In the genomic region with DNA sequence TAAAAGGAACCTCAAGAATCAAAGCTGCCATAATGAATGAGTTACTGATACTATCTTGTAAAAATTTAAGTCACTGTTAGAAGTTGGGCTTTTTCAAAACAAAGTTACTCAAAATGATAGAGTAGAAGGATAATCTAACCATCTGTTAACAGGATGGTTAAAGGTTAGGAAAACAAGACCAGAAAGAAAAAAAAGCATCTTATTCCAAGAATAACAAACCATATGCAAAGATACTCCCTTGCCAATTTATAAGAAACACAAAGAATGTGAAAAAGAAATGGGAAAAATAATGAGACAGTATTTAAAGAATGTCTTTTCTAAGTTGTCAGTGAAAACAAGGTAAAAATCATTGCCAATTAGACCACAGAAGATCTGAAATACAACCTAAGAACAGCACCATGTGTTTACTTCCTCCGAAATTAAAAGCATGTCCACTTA, we compare ENCODE assay signal across 23 cellular contexts. TPM values are rescaled to one million over a fixed set of nuclear protein-coding genes. Genes with fewer than 3 reads are reported as not detected.
A peak's percentile ranks its signal among the peaks of the same experiment; 100 is the strongest.
DNase-seq lines count a peak whose midpoint lies in the region; ATAC-seq, FAIRE-seq and TF ChIP-seq lines count a peak whose summit lies in the region.
"Had no signal": no experiment of that assay in that cellular context is flagged by ENCODE, and none has a peak within 500 bp of the region (broad histone marks: within the 10 kb centered on the region; RNA-seq: fewer than 3 reads in every experiment).

No MANE protein-coding gene starts in this region.

- RAD21 ChIA-PET in GM12878 (lab: Charles Lee; ENCODE audit: unreplicated experiment), result no interaction called here

- SMC1A ChIA-PET in GM12878 (lab: Charles Lee; ENCODE audit: uncharacterized antibody, unreplicated experiment), result interaction anchor here (0.6 to 1.7 kb wide), 5 partner anchors 9 to 410 kb away, joined by 3 to 7 read pairs (median 4); no protein-coding TSS in a partner anchor

- H2AFZ ChIP-seq in Karpas-422 (ENCODE audit: low read length), result no peak overlapping the region
- H2AFZ ChIP-seq in GM12878 (ENCODE audit: control insufficient read depth, low read depth, low read length), result no peak overlapping the region

- no peak for TF ChIP-seq CTCF in GM12878 (IDR thresholded peaks at IDR 0.05 in 2 of 3, conservative IDR thresholded peaks at IDR 0.05 in 1 of 3; ENCODE audit: control insufficient read depth in 2 of 3, extremely low read depth in 1 of 3, insufficient read depth in 1 of 3, low read depth in 3 of 3, low read length in 3 of 3)
- no peak for TF ChIP-seq CTCF in mesothelial cell of epicardium (IDR thresholded peaks at IDR 0.05; ENCODE audit: unreplicated experiment)

- peaks cover 5% of the 10 kb centered on the region; the same call in 1 of the 2 replicates for H3K36me3 ChIP-seq in Karpas-422 (ENCODE audit: insufficient read depth, low read length)
- peaks cover 0 to 10% of the 10 kb centered on the region in 2 experiments; a peak in 1 of 4 replicates for H3K36me3 ChIP-seq in GM12878 (ENCODE audit: control insufficient read depth in 2 of 2, insufficient read depth in 2 of 2, low read length in 1 of 2)
- H3K36me3 ChIP-seq: ovary, uterus had no signal

- no peaks in the 10 kb centered on the region for H4K20me1 ChIP-seq in Karpas-422 (ENCODE audit: insufficient read depth, low read depth, low read length)
- no peaks in the 10 kb centered on the region; the same call in 1 of the 2 replicates for H4K20me1 ChIP-seq in GM12878 (ENCODE audit: control insufficient read depth, insufficient read depth)

- no peaks in the 10 kb centered on the region for H3K27me3 Mint-ChIP-seq in mesothelial cell of epicardium (ENCODE audit: low read depth)

- peak overlapping the region; percentile 3 for H3K4me3 Mint-ChIP-seq in mesothelial cell of epicardium
- H3K4me3 Mint-ChIP-seq: HFFc6 had no signal

- no peak for TF ChIP-seq EP300 in GM12878 (IDR thresholded peaks at IDR 0.05; ENCODE audit: borderline replicate concordance in 1 of 2, control insufficient read depth in 1 of 2, low read depth in 2 of 2, low read length in 2 of 2)

- H3K9ac ChIP-seq in Karpas-422 (ENCODE audit: low read length), result no peak overlapping the region
- no peak overlapping the region for H3K9ac ChIP-seq in GM12878 (ENCODE audit: control insufficient read depth, insufficient read depth, low read length)

- H3K79me2 ChIP-seq in Karpas-422 (ENCODE audit: low read length) (peaks cover 95% of the 10 kb centered on the region), GM12878 (ENCODE audit: control insufficient read depth, insufficient read depth, low read length) (peaks cover 26% of the 10 kb centered on the region)

- H3K4me1 ChIP-seq in Karpas-422 (ENCODE audit: low read length), result peaks cover 60% of the 10 kb centered on the region
- H3K4me1 ChIP-seq in GM12878 (ENCODE audit: control insufficient read depth, insufficient read depth, low read length), result peaks cover 10% of the 10 kb centered on the region; the same call in 1 of the 2 replicates
- H3K4me1 ChIP-seq: uterus had no signal

- FAIRE-seq in GM12878 (lab: Jason Lieb, UNC), result no peak

- no peaks in the 10 kb centered on the region for H3K9me2 ChIP-seq in Karpas-422 (replicated peaks; ENCODE audit: insufficient read depth, low read length)

- no peaks in the 10 kb centered on the region for H3K9me3 Mint-ChIP-seq in mesothelial cell of epicardium
- H3K9me3 Mint-ChIP-seq: HFFc6 had no signal

- H3K27ac ChIP-seq in Karpas-422 (ENCODE audit: low read length), result peak overlapping the region; percentile 64
- no peak overlapping the region; the same call in 1 of the 2 replicates for H3K27ac ChIP-seq in GM12878 (ENCODE audit: control insufficient read depth, insufficient read depth)
- H3K27ac ChIP-seq: epithelial cell of prostate, ovary, uterus had no signal

- no peak for TF ChIP-seq RAD21 in GM12878 (IDR thresholded peaks at IDR 0.05; ENCODE audit: insufficient read depth, low read depth, low read length)

- peak overlapping the region; percentile 71 for H3K27ac Mint-ChIP-seq in mesothelial cell of epicardium
- H3K27ac Mint-ChIP-seq: HFFc6 had no signal

- no peaks in the 10 kb centered on the region for H3K27me3 ChIP-seq in Karpas-422 (ENCODE audit: low read length)
- H3K27me3 ChIP-seq in GM12878 (replicated peaks in 1 of 2; ENCODE audit: control insufficient read depth in 2 of 2, insufficient read depth in 2 of 2, low read length in 1 of 2), result no peaks in the 10 kb centered on the region
- H3K27me3 ChIP-seq: ovary, uterus had no signal

- no TSS peak for BruUV-seq in GM12878 (replicated peaks; lab: Mats Ljungman, UMichigan)

- 45% methylated on average over 1 of the region's 1 CpG for WGBS in GM12878 (ENCODE audit: insufficient coverage, insufficient replicate concordance, low lambda C conversion rate, missing lambda C conversion rate)

- CTCF ChIA-PET in GM12878 (lab: Yijun Ruan, JAX), result interaction anchor here (1.2 to 1.3 kb wide), 3 partner anchors 7 to 17 kb away, joined by 3 to 4 read pairs (median 3); no protein-coding TSS in a partner anchor

- ATAC-seq in GM12878, result no peak
- ATAC-seq in HG03457 (IDR thresholded peaks at IDR 0.05; ENCODE audit: unreplicated experiment), result no peak
- ATAC-seq in GM19395 (IDR thresholded peaks at IDR 0.05; ENCODE audit: unreplicated experiment), result no peak
- ATAC-seq: sciatic nerve had no signal

- in situ Hi-C loops in Caki2 (cut with HindIII; ENCODE audit: low pct_unique_long_range_greater_than_20kb, low sequenced_read_pairs) (no loop called here), GM12878 (cut with MboI) (no loop called here)

- H3K4me3 ChIP-seq in Karpas-422 (ENCODE audit: low read length) (no peak overlapping the region), GM12878 (no peak overlapping the region)
- H3K4me3 ChIP-seq: ovary, uterus had no signal

- no peak for TF ChIP-seq POLR2A in GM12878 (IDR thresholded peaks at IDR 0.05; ENCODE audit: low read depth, low read length)

- no peaks in the 10 kb centered on the region for H3K9me3 ChIP-seq in Karpas-422 (ENCODE audit: low read length)
- H3K9me3 ChIP-seq in GM12878 (replicated peaks; ENCODE audit: control insufficient read depth, insufficient read depth, low read length), result no peaks in the 10 kb centered on the region
- H3K9me3 ChIP-seq: ovary, uterus had no signal

- peak overlapping the region; percentile 39 for H3K4me2 ChIP-seq in Karpas-422 (ENCODE audit: low read depth, low read length, poor library complexity, severe bottlenecking)
- peak overlapping the region; percentile 35 for H3K4me2 ChIP-seq in GM12878 (ENCODE audit: control insufficient read depth, insufficient read depth)

- H3K4me1 Mint-ChIP-seq in mesothelial cell of epicardium, result peaks cover 64% of the 10 kb centered on the region

- intact Hi-C loops in GM12878 (cut with micrococcal nuclease; ENCODE audit: unreplicated experiment), result loop anchor here (5.0 kb wide), 1 partner anchor 40 kb away; no protein-coding TSS in a partner anchor

- POLR2A ChIA-PET in GM12878 (lab: Charles Lee), result interaction anchor here (0.5 kb wide), 1 partner anchor 94 kb away, joined by 4 read pairs; no protein-coding TSS in a partner anchor

- no peaks in the 10 kb centered on the region for H3K36me3 Mint-ChIP-seq in mesothelial cell of epicardium

- DNase-seq in Caki2 (ENCODE audit: low read depth) (peak; percentile 31), Karpas-422 (no peak), GM12878 (ENCODE audit: low read depth, low spot score) (no peak), mesothelial cell of epicardium (ENCODE audit: low spot score in 2 of 2, unreplicated experiment in 2 of 2) (no peak), cerebellar nuclear complex (lab: John Stamatoyannopoulos, UW) (no peak)
- DNase-seq in stimulated activated CD4-positive, alpha-beta T cell treated with anti-CD3 and anti-CD28 coated beads, Interleukin-4, amount 100 ng/mL, for 4 hours, result no peak
- DNase-seq: activated CD4-positive, alpha-beta T cell treated with anti-CD3 and anti-CD28 coated beads, Interleukin-2, amount 50 U/mL, for 1 hour; activated naive CD4-positive, alpha-beta T cell treated with Interleukin-2 at 50 U/mL for 16 hours; AML-193; aorta; cortex of kidney; GDM1; HFFc6; NCI-H1436; NCI-H2171 treated with DMSO at 0.1 percent for 48 hours; NCI-H774; ovary; stimulated activated CD4-positive, alpha-beta T cell treated with anti-CD3 and anti-CD28 coated beads, Interleukin-2, amount 100 ng/mL, for 48 hours; uterus had no signal

TF ChIP-seq in GM12878, 131 proteins besides CTCF, POLR2A, EP300 and RAD21:
- TF ChIP-seq, protein P1, sequence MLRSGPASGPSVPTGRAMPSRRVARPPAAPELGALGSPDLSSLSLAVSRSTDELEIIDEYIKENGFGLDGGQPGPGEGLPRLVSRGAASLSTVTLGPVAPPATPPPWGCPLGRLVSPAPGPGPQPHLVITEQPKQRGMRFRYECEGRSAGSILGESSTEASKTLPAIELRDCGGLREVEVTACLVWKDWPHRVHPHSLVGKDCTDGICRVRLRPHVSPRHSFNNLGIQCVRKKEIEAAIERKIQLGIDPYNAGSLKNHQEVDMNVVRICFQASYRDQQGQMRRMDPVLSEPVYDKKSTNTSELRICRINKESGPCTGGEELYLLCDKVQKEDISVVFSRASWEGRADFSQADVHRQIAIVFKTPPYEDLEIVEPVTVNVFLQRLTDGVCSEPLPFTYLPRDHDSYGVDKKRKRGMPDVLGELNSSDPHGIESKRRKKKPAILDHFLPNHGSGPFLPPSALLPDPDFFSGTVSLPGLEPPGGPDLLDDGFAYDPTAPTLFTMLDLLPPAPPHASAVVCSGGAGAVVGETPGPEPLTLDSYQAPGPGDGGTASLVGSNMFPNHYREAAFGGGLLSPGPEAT (IDR thresholded peaks at IDR 0.05; ENCODE audit: low read depth), result no peak
- TF ChIP-seq NFXL1 (IDR thresholded peaks at IDR 0.05; ENCODE audit: borderline replicate concordance), result no peak

RNA-seq across cellular contexts. Expression of gene STRBP, which starts 51.2 kb away (rescaled TPM):
- 11.6 and 18.1 TPM in 2 replicates for total RNA-seq in Caki2 (2014; rRNA removed; shearing (Covaris generic); ENCODE audit: low replicate concordance)
- total RNA-seq in Karpas-422 (2014; rRNA removed; shearing (Covaris generic); ENCODE audit: low replicate concordance), result 129 and 137 TPM in 2 replicates
- 96.6 and 97.9 TPM in 2 replicates for total RNA-seq in GM12878 (2013; cell fraction: nucleolus; rRNA removed)
- 60.5 and 67.8 TPM in 2 replicates for total RNA-seq in GM12878 (2014; rRNA removed)
- total RNA-seq in GM12878 (2014; rRNA removed; fragmentation: Illumina TruSeq; extraction: Trizol), result 89.2 and 89.8 TPM in 2 replicates
- 80.8 and 89.4 TPM in 2 replicates for total RNA-seq in GM12878 (2021)
- polyA plus RNA-seq in GM12878 (2011; ENCODE audit: low read depth), result 41.4 TPM
- 54.1 and 71.2 TPM in 2 replicates for polyA plus RNA-seq in GM12878 (2011; rRNA removed)
- polyA plus RNA-seq in GM12878 (2011; cell fraction: cytosol; rRNA removed), result 20.4 and 23.0 TPM in 2 replicates
- 41.7 and 50.3 TPM in 2 replicates for polyA plus RNA-seq in GM12878 (2011; cell fraction: nucleus; rRNA removed)
- polyA plus RNA-seq in GM12878 (2012), result 72.4 and 91.2 TPM in 2 replicates
- polyA plus RNA-seq in GM12878 (2014; fragmentation: Illumina TruSeq; extraction: Trizol), result 80.4 and 89.4 TPM in 2 replicates
- 10 to 100 TPM; 31.0 to 50.1 TPM for polyA plus RNA-seq in GM12878 (2014; fragmentation: Nextera tagmentation; extraction: Ambion mirVana)
- polyA plus RNA-seq in GM12878 (2014; rRNA removed), result 55.2 and 62.4 TPM in 2 replicates
- polyA plus RNA-seq in GM12878 (2016; fragmentation: Nextera tagmentation; extraction: Ambion mirVana), result 10 to 100 TPM; 95.0 to 96.8 TPM
- 30.3 and 38.5 TPM in 2 replicates for polyA minus RNA-seq in GM12878 (2011; rRNA and poly(A)+ RNA removed)
- polyA minus RNA-seq in GM12878 (2011; cell fraction: cytosol; rRNA and poly(A)+ RNA removed), result 20.2 and 22.0 TPM in 2 replicates
- 27.6 and 58.4 TPM in 2 replicates for polyA minus RNA-seq in GM12878 (2011; cell fraction: nucleus; rRNA and poly(A)+ RNA removed)
- 65.9 to 67.1 TPM (median 66.9 TPM) in 3 replicates for total RNA-seq in mesothelial cell of epicardium
